9 cellular contexts compared by ENCODE assay signal in the genomic region with DNA sequence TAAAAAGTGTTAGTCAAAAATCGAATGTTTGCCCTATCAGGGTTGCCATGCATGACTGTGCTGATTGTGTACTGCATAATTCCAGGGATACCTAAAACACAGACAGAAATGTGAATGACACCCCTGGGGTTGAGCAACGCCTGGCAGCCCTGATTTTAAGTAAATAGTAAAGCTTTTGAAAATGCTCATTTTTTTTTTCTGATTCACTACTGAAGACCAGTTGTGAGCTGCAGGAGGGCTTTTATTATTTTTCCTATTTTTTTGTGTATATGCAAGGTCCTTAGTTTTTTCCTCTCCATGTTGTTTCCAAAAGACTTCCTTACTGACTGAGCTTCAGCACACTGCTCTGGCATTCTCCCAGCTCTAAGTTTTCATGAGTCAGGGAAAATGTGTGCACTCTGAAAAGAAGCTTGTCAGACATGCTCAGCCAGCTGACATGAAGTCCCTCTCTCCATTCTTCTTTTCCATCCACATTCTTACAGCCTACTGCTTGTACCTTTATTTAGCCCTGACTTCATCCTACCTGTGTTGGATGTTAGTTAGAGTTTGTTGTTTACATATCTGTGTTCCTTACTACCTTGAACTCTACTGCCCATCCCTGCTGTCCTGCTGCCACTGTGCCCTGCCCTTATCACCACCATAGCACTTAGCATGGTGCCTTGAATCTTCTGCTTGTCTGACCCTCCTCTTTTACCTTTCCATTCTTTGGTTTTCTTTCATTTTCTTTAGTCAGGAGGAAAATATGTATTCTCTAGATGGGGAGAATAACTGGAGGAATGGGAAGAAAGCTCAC.
DNase-seq lines count a peak whose midpoint lies in the region; ATAC-seq and TF ChIP-seq lines count a peak whose summit lies in the region.
"Had no signal": no experiment of that assay in that cellular context is flagged by ENCODE, and none has a peak within 500 bp of the region (broad histone marks: within the 10 kb centered on the region; RNA-seq: fewer than 3 reads in every experiment).

No MANE protein-coding gene starts in this region.

- CTCF ChIA-PET in activated CD4-positive, alpha-beta memory T cell treated with anti-CD3 and anti-CD28 coated beads, Interleukin-2, amount 10 ng/mL, durations not matched to agents 7 days and 5 days (lab: Charles Lee): interaction anchor here (0.7 to 1.6 kb wide), 9 partner anchors 8 to 60 kb away, joined by 3 to 4 read pairs (median 3); no protein-coding TSS in a partner anchor

- no peaks in the 10 kb centered on the region for H3K27me3 ChIP-seq in testis
- peaks cover 5% of the 10 kb centered on the region for H3K27me3 ChIP-seq in transverse colon

- POLR2A ChIA-PET in activated CD4-positive, alpha-beta memory T cell treated with anti-CD3 and anti-CD28 coated beads, Interleukin-2, amount 10 ng/mL, durations not matched to agents 7 days and 5 days (lab: Charles Lee): interaction anchor here (0.7 to 3.4 kb wide), 13 partner anchors 9 to 265 kb away, joined by 3 to 21 read pairs (median 5); no protein-coding TSS in a partner anchor

- peak overlapping the region; percentile 78 for H3K27ac Mint-ChIP-seq in activated T-cell treated with anti-CD3 and anti-CD28 coated beads, Interleukin-2, amount 50 U/mL, for 72 hours
- peak overlapping the region; percentile 91 for H3K27ac Mint-ChIP-seq in activated CD4-positive, alpha-beta memory T cell treated with anti-CD3 and anti-CD28 coated beads, Interleukin-2, amount 10 ng/mL, durations not matched to agents 7 days and 5 days

- H3K36me3 Mint-ChIP-seq in activated T-cell treated with anti-CD3 and anti-CD28 coated beads, Interleukin-2, amount 50 U/mL, for 72 hours (ENCODE audit: insufficient read depth in 2 of 2): no peaks in the 10 kb centered on the region
- peaks cover 7% of the 10 kb centered on the region for H3K36me3 Mint-ChIP-seq in activated CD4-positive, alpha-beta memory T cell treated with anti-CD3 and anti-CD28 coated beads, Interleukin-2, amount 10 ng/mL, durations not matched to agents 7 days and 5 days (ENCODE audit: low read depth)

- WGBS in testis, 2 donors: 77 to 79% methylated on average over 2 of the region's 2 CpGs
- 65 to 78% methylated on average over 2 of the region's 2 CpGs for WGBS in transverse colon (ENCODE audit: low coverage in 1 of 2), 2 donors

- TF ChIP-seq POLR2A in testis (IDR thresholded peaks at IDR 0.05) (no peak), transverse colon (IDR thresholded peaks at IDR 0.05) (no peak)

- no peak overlapping the region for H3K4me3 ChIP-seq in testis
- no peak overlapping the region for H3K4me3 ChIP-seq in transverse colon

- H3K4me1 Mint-ChIP-seq in activated T-cell treated with anti-CD3 and anti-CD28 coated beads, Interleukin-2, amount 50 U/mL, for 72 hours (ENCODE audit: low read depth): peaks cover 63% of the 10 kb centered on the region
- peaks cover 66% of the 10 kb centered on the region for H3K4me1 Mint-ChIP-seq in activated CD4-positive, alpha-beta memory T cell treated with anti-CD3 and anti-CD28 coated beads, Interleukin-2, amount 10 ng/mL, durations not matched to agents 7 days and 5 days

- no peaks in the 10 kb centered on the region for H3K9me3 Mint-ChIP-seq in activated T-cell treated with anti-CD3 and anti-CD28 coated beads, Interleukin-2, amount 50 U/mL, for 72 hours
- no peaks in the 10 kb centered on the region for H3K9me3 Mint-ChIP-seq in activated CD4-positive, alpha-beta memory T cell treated with anti-CD3 and anti-CD28 coated beads, Interleukin-2, amount 10 ng/mL, durations not matched to agents 7 days and 5 days

- TF ChIP-seq CTCF in testis (IDR thresholded peaks at IDR 0.05): no peak
- no peak for TF ChIP-seq CTCF in transverse colon (IDR thresholded peaks at IDR 0.05)

- peak overlapping the region; percentile 19 to 45 for H3K4me3 Mint-ChIP-seq in activated T-cell treated with anti-CD3 and anti-CD28 coated beads, Interleukin-2, amount 50 U/mL, for 72 hours
- H3K4me3 Mint-ChIP-seq in activated CD4-positive, alpha-beta memory T cell treated with anti-CD3 and anti-CD28 coated beads, Interleukin-2, amount 10 ng/mL, durations not matched to agents 7 days and 5 days: no peak overlapping the region

- H3K27me3 Mint-ChIP-seq in activated T-cell treated with anti-CD3 and anti-CD28 coated beads, Interleukin-2, amount 50 U/mL, for 72 hours (ENCODE audit: low read depth): no peaks in the 10 kb centered on the region
- no peaks in the 10 kb centered on the region for H3K27me3 Mint-ChIP-seq in activated CD4-positive, alpha-beta memory T cell treated with anti-CD3 and anti-CD28 coated beads, Interleukin-2, amount 10 ng/mL, durations not matched to agents 7 days and 5 days

- no peak for TF ChIP-seq EP300 in transverse colon (IDR thresholded peaks at IDR 0.05; ENCODE audit: low read depth)

- no peak for DNase-seq in activated T-cell treated with anti-CD3 and anti-CD28 coated beads, Interleukin-2, amount 50 U/mL, for 72 hours
- no peak for DNase-seq in activated T-cell treated with anti-CD3 and anti-CD28 coated beads, Interleukin-2, amount 50 U/mL, for 1 hour
- no peak for DNase-seq in activated CD4-positive, alpha-beta memory T cell treated with anti-CD3 and anti-CD28 coated beads, Interleukin-2, amount 10 ng/mL, durations not matched to agents 7 days and 5 days
- DNase-seq in glomerular visceral epithelial cell (ENCODE audit: extremely low spot score) (peak; percentile 52), testis (peak; percentile 45), transverse colon (no peak), NCI-H146 (lab: John Stamatoyannopoulos, UW) (no peak)
- DNase-seq: NCI-H1417 had no signal

- no peaks in the 10 kb centered on the region for H3K36me3 ChIP-seq in testis (ENCODE audit: low read depth, missing control alignments)
- no peaks in the 10 kb centered on the region for H3K36me3 ChIP-seq in transverse colon

- H3K27ac ChIP-seq in testis: no peak overlapping the region
- no peak overlapping the region for H3K27ac ChIP-seq in transverse colon

- H3K4me1 ChIP-seq in testis (no peaks in the 10 kb centered on the region), transverse colon (no peaks in the 10 kb centered on the region)

- no peaks in the 10 kb centered on the region for H3K9me3 ChIP-seq in testis
- H3K9me3 ChIP-seq in transverse colon: no peaks in the 10 kb centered on the region

- intact Hi-C loops in testis (cut with DNase I; ENCODE audit: low total_unique reads) (no loop called here), transverse colon (cut with DNase I; ENCODE audit: low total_unique reads) (no loop called here)

- ATAC-seq in activated T-cell treated with anti-CD3 and anti-CD28 coated beads, Interleukin-2, amount 50 U/mL, for 72 hours (replicated peaks in 1 of 2): peak; percentile 39 to 49
- ATAC-seq in HG03342 (IDR thresholded peaks at IDR 0.05; ENCODE audit: unreplicated experiment): no peak

- in situ Hi-C loops in transverse colon (cut with MboI; ENCODE audit: low pct_ligation_motif_present in 1 of 4, low pct_unique_long_range_greater_than_20kb in 1 of 4, low sequenced_read_pairs in 3 of 4): no loop called here

Comparison
In these comparisons a context has a peak if more than half of its experiments do, and no peak if none do; other contexts are left out.
1. DNase-seq: peak in glomerular visceral epithelial cell (single experiment) and testis (single experiment); none in activated T-cell treated with anti-CD3 and anti-CD28 coated beads, Interleukin-2, amount 50 U/mL, for 72 hours (0 of 2), activated T-cell treated with anti-CD3 and anti-CD28 coated beads, Interleukin-2, amount 50 U/mL, for 1 hour (single experiment), activated CD4-positive, alpha-beta memory T cell treated with anti-CD3 and anti-CD28 coated beads, Interleukin-2, amount 10 ng/mL, durations not matched to agents 7 days and 5 days (single experiment), transverse colon (single experiment) and NCI-H146 (single experiment).